8 cellular contexts compared by ENCODE assay signal in genomic region chr22:37608477-37609239, GRCh38. TPM values are rescaled to one million over a fixed set of nuclear protein-coding genes. Genes with fewer than 3 reads are reported as not detected.
DNase-seq lines count a peak whose midpoint lies in the region; ATAC-seq and TF ChIP-seq lines count a peak whose summit lies in the region.

GGA1 (plus strand) TSS chr22:37608834; CDS start chr22:37608861, 27 bp downstream.

- intact Hi-C loops in left cardiac atrium (cut with DNase I), result no loop called here
- intact Hi-C loops in upper lobe of right lung (cut with DNase I), result no loop called here

- H3K9me3 Mint-ChIP-seq in progenitor cell of endocrine pancreas (ENCODE audit: low read depth), result no peaks in the 10 kb centered on the region

- TF ChIP-seq CTCF in progenitor cell of endocrine pancreas (IDR thresholded peaks at IDR 0.05; ENCODE audit: unreplicated experiment), result no peak
- no peak for TF ChIP-seq CTCF in upper lobe of right lung (IDR thresholded peaks at IDR 0.05)

- no peaks in the 10 kb centered on the region for H3K36me3 Mint-ChIP-seq in T-helper 17 cell (ENCODE audit: low read depth)
- no peaks in the 10 kb centered on the region for H3K36me3 Mint-ChIP-seq in progenitor cell of endocrine pancreas (ENCODE audit: insufficient read depth)

- H3K4me1 ChIP-seq in upper lobe of right lung, result peaks cover 48% of the 10 kb centered on the region

- no peaks in the 10 kb centered on the region for H3K27me3 Mint-ChIP-seq in T-helper 17 cell
- no peaks in the 10 kb centered on the region for H3K27me3 Mint-ChIP-seq in progenitor cell of endocrine pancreas

- H3K36me3 ChIP-seq in upper lobe of right lung, result no peaks in the 10 kb centered on the region

- H3K27ac Mint-ChIP-seq in T-helper 17 cell (peak within 1 kb of the TSS; percentile 98), progenitor cell of endocrine pancreas (peak within 1 kb of the TSS; percentile 98)

- H3K27me3 ChIP-seq in upper lobe of right lung, result no peaks in the 10 kb centered on the region

- peaks cover 41% of the 10 kb centered on the region for H3K4me1 Mint-ChIP-seq in T-helper 17 cell
- peaks cover 20% of the 10 kb centered on the region for H3K4me1 Mint-ChIP-seq in progenitor cell of endocrine pancreas (ENCODE audit: low read depth)

- H3K4me3 ChIP-seq in upper lobe of right lung, result peak within 1 kb of the TSS; percentile 84

- peak; percentile 83 for ATAC-seq in GM18498 (IDR thresholded peaks at IDR 0.05; ENCODE audit: unreplicated experiment)
- peak; percentile 66 for ATAC-seq in HG02938 (IDR thresholded peaks at IDR 0.05; ENCODE audit: unreplicated experiment)
- ATAC-seq in T-helper 17 cell, result peak; percentile 81
- peak; percentile 89 to 91 for ATAC-seq in left cardiac atrium
- ATAC-seq in upper lobe of right lung, result peak; percentile 92

- peak within 1 kb of the TSS; percentile 98 for H3K4me3 Mint-ChIP-seq in T-helper 17 cell
- H3K4me3 Mint-ChIP-seq in progenitor cell of endocrine pancreas (ENCODE audit: low read depth), result peak within 1 kb of the TSS; percentile 92

- DNase-seq in NCI-H187 (lab: John Stamatoyannopoulos, UW), result peak; percentile 89 to 92
- peak; percentile 92 to 97 (median 94) for DNase-seq in T-helper 17 cell
- DNase-seq in amygdala (lab: John Stamatoyannopoulos, UW), result peak; percentile 78 to 100 (median 95)
- peak; percentile 97 for DNase-seq in left cardiac atrium
- peak; percentile 85 for DNase-seq in progenitor cell of endocrine pancreas (ENCODE audit: low spot score, unreplicated experiment)
- DNase-seq in upper lobe of right lung, result peak; percentile 98

- H3K27ac ChIP-seq in upper lobe of right lung, result peak within 1 kb of the TSS; percentile 97

- no peaks in the 10 kb centered on the region for H3K9me3 ChIP-seq in T-helper 17 cell (ENCODE audit: control insufficient read depth, low read length, poor library complexity, severe bottlenecking)
- H3K9me3 ChIP-seq in upper lobe of right lung, result no peaks in the 10 kb centered on the region

RNA-seq across cellular contexts. Expression of gene GGA1, which starts in this region (rescaled TPM):
- total RNA-seq in T-helper 17 cell (10 to 100 TPM; 70.5 to 86.8 TPM), left cardiac atrium (10 to 100 TPM; 24.4 to 26.6 TPM), progenitor cell of endocrine pancreas (121 and 132 TPM in 2 replicates), upper lobe of right lung (64.4 TPM)

Comparison
In these comparisons a context has a peak if more than half of its experiments do, and no peak if none do; other contexts are left out.
1. Peak in every context shown above with its lines: DNase-seq, ATAC-seq, H3K4me3 ChIP-seq and H3K27ac ChIP-seq.